In genomic region chr3:53223025-53223424, GRCh38 we compare ENCODE assay signal across 24 cellular contexts. TPM values are rescaled to one million over a fixed set of nuclear protein-coding genes. Genes with fewer than 3 reads are reported as not detected.
A peak's percentile ranks its signal among the peaks of the same experiment; 100 is the strongest.
DNase-seq lines count a peak whose midpoint lies in the region; ATAC-seq and TF ChIP-seq lines count a peak whose summit lies in the region.
"Had no signal": no experiment of that assay in that cellular context is flagged by ENCODE, and none has a peak within 500 bp of the region (broad histone marks: within the 10 kb centered on the region; RNA-seq: fewer than 3 reads in every experiment).

No MANE protein-coding gene starts in this region.

- H3K4me1 ChIP-seq in heart right ventricle: peaks cover 0 to 15% (median 0%) of the 10 kb centered on the region in 9 donors
- H3K4me1 ChIP-seq in subcutaneous abdominal adipose tissue (ENCODE audit: control insufficient read depth in 5 of 5, insufficient read depth in 5 of 5, low read length in 5 of 5): peaks cover 7 to 36% (median 26%) of the 10 kb centered on the region in 5 donors
- H3K4me1 ChIP-seq: body of pancreas, Peyer's patch, prostate gland, SJSA1 had no signal

- H3K9me3 ChIP-seq in heart right ventricle (no peaks in the 10 kb centered on the region), subcutaneous abdominal adipose tissue (ENCODE audit: control insufficient read depth in 5 of 5, low read length in 5 of 5) (peaks cover 0 to 2% (median 0%) of the 10 kb centered on the region in 5 donors)
- H3K9me3 ChIP-seq: BLaER1, body of pancreas, Peyer's patch, prostate gland, sigmoid colon, SJSA1 had no signal

- DNase-seq in cardiac septum (ENCODE audit: low spot score): peak; percentile 51
- DNase-seq in heart right ventricle: no peak
- no peak for DNase-seq in RWPE1 (ENCODE audit: low spot score)
- peak; percentile 43 for DNase-seq in islet precursor cell
- no peak for DNase-seq in DMS114 treated with DMSO at 0.1 percent for 48 hours (lab: John Stamatoyannopoulos, UW; ENCODE audit: unreplicated experiment)
- DNase-seq in NCI-H2081 (lab: John Stamatoyannopoulos, UW): no peak
- DNase-seq: activated CD4-positive, alpha-beta T cell treated with anti-CD3 and anti-CD28 coated beads, Interleukin-2, amount 10 ng/mL, durations not matched to agents 24 days and 14 days; activated CD8-positive, alpha-beta memory T cell treated with anti-CD3 and anti-CD28 coated beads for 24 hours; activated gamma-delta T cell treated with Interleukin-2 at 50 U/mL for 16 hours; body of pancreas; hypothalamus; NCI-H1436 treated with DMSO at 0.1 percent for 48 hours; NCI-H226; Peyer's patch; sigmoid colon; stimulated activated CD4-positive, alpha-beta T cell treated with anti-CD3 and anti-CD28 coated beads, Interleukin-4, amount 100 ng/mL, for 24 hours; T-helper 9 cell had no signal

- H3K9ac ChIP-seq in subcutaneous abdominal adipose tissue (ENCODE audit: low read length in 5 of 5): peak overlapping the region in 3 of 5 donors; percentile 13 to 70 (median 54)
- H3K9ac ChIP-seq: BLaER1 had no signal

- intact Hi-C loops in cardiac septum (cut with DNase I) (loop anchor here (5.0 kb wide), 1 partner anchor 484 kb away; no protein-coding TSS in a partner anchor), heart right ventricle (cut with DNase I) (loop anchor here in 3 of 10 donors (5.0 to 10.0 kb wide), 3 partner anchors 482 to 492 kb away; no protein-coding TSS in a partner anchor)

- no peak for ATAC-seq in heart right ventricle
- ATAC-seq in HG03095 (IDR thresholded peaks at IDR 0.05; ENCODE audit: unreplicated experiment): no peak
- ATAC-seq: body of pancreas, GM12878, left colon had no signal

- 78 to 81% methylated on average over 7 of the region's 7 CpGs for WGBS in heart right ventricle, 2 donors

- CTCF ChIA-PET in RWPE1 (lab: Yijun Ruan, JAX): no interaction called here

- no peak for TF ChIP-seq CTCF in heart right ventricle (IDR thresholded peaks at IDR 0.05)
- TF ChIP-seq CTCF in RWPE1 (conservative IDR thresholded peaks at IDR 0.05; ENCODE audit: low read depth): no peak

- H3K27me3 ChIP-seq in heart right ventricle: no peaks in the 10 kb centered on the region
- H3K27me3 ChIP-seq in subcutaneous abdominal adipose tissue (ENCODE audit: control insufficient read depth in 5 of 5, insufficient read depth in 4 of 5, low read length in 5 of 5): no peaks in the 10 kb centered on the region
- H3K27me3 ChIP-seq: BLaER1, body of pancreas, Peyer's patch, sigmoid colon, SJSA1 had no signal

- H3K27ac ChIP-seq in heart right ventricle (no peak overlapping the region), RWPE1 (peak overlapping the region; percentile 72), subcutaneous abdominal adipose tissue (ENCODE audit: low read depth, low read length) (peak overlapping the region; percentile 77)
- H3K27ac ChIP-seq: BLaER1, Peyer's patch, prostate gland, SJSA1 had no signal

- POLR2A ChIA-PET in RWPE1 (lab: Yijun Ruan, JAX; ENCODE audit: low non-redundant PET): no interaction called here

- H3K4me3 ChIP-seq in heart right ventricle (no peak overlapping the region), subcutaneous abdominal adipose tissue (ENCODE audit: low read depth in 1 of 5, low read length in 5 of 5) (no peak overlapping the region)
- H3K4me3 ChIP-seq: BLaER1, body of pancreas, GM12878, Peyer's patch, prostate gland, sigmoid colon, SJSA1 had no signal

- H3K36me3 ChIP-seq in heart right ventricle (peaks cover 0 to 59% (median 30%) of the 10 kb centered on the region in 9 donors), subcutaneous abdominal adipose tissue (ENCODE audit: control insufficient read depth in 5 of 5, insufficient read depth in 5 of 5, low read length in 5 of 5) (peaks cover 0 to 59% (median 57%) of the 10 kb centered on the region in 5 donors)

RNA-seq across cellular contexts. Expression of gene TKT, which starts 32.8 kb away (rescaled TPM):
- total RNA-seq in cardiac septum: 34.6 TPM
- total RNA-seq in heart right ventricle: 10 to 100 TPM; 16.5 to 81.8 (median 25.1) TPM
- polyA plus RNA-seq in heart right ventricle: 10 to 100 TPM; 54.6 to 91.4 TPM

Comparison
In these comparisons a context has a peak if more than half of its experiments do, and no peak if none do; other contexts are left out.
1. DNase-seq: peak in cardiac septum (single experiment) and islet precursor cell (single experiment); none in heart right ventricle (0 of 2), RWPE1 (single experiment), DMS114 treated with DMSO at 0.1 percent for 48 hours (single experiment) and NCI-H2081 (0 of 2).
2. H3K27ac ChIP-seq: peak in RWPE1 (single experiment) and subcutaneous abdominal adipose tissue (single experiment); none in heart right ventricle (0 of 10).